ENCODE assay signal across 8 cellular contexts in the genomic region with DNA sequence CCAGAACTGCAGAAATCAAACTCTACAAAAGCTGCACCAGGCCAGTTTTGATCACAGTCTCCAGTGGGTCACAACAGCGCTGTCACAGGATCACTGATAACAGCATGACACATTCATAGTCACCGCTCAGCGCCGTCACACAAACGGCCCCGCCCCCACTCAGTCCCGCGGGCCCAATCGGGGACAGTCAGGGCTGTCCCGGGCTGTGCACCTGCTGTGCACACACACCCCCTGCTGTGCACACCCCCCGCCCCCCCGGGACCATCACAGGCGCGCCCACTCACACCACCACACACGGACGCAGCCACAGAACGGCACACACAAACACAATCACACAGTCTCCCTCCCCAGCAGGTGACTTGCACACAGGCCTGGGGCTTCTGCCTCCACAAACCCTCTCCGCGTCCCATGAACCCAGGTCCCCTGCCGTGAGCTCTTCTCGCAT. TPM values are rescaled to one million over a fixed set of nuclear protein-coding genes. Genes with fewer than 3 reads are reported as not detected.
A peak's percentile ranks its signal among the peaks of the same experiment; 100 is the strongest.
DNase-seq lines count a peak whose midpoint lies in the region; ATAC-seq, FAIRE-seq and TF ChIP-seq lines count a peak whose summit lies in the region.

No MANE protein-coding gene starts in this region.

- no peak for FAIRE-seq in H54 (lab: Jason Lieb, UNC)

- H3K9me3 ChIP-seq in liver (ENCODE audit: control insufficient read depth in 4 of 4, low read length in 3 of 4), result peaks cover 12 to 60% (median 35%) of the 10 kb centered on the region in 4 donors

- no peak for TF ChIP-seq POLR2A in H54 (IDR thresholded peaks at IDR 0.05; ENCODE audit: low read depth, low read length)

- TF ChIP-seq CTCF in LNCaP clone FGC (IDR thresholded peaks at IDR 0.05; ENCODE audit: control insufficient read depth, extremely low read depth, insufficient read depth) (no peak), choroid plexus epithelial cell (conservative IDR thresholded peaks at IDR 0.05; ENCODE audit: low read depth, low read length) (no peak), liver (IDR thresholded peaks at IDR 0.05; ENCODE audit: low read depth, low read length, missing input control) (no peak)

- DNase-seq in CMK (ENCODE audit: low read depth) (peak; percentile 50), LNCaP clone FGC (ENCODE audit: low read depth) (no peak), choroid plexus epithelial cell (ENCODE audit: low read depth) (peak; percentile 25), H54 (ENCODE audit: insufficient read length, low spot score) (no peak)
- DNase-seq in activated CD4-positive, alpha-beta T cell treated with anti-CD3 and anti-CD28 coated beads for 24 hours (ENCODE audit: low read depth in 2 of 2), result peak; percentile 82
- DNase-seq in stimulated activated CD4-positive, alpha-beta T cell treated with anti-CD3 and anti-CD28 coated beads, Interleukin-4, amount 100 ng/mL, for 4 hours, result peak; percentile 85 to 92

- no peak overlapping the region for H3K9ac ChIP-seq in liver (ENCODE audit: low read depth in 1 of 2, low read length in 2 of 2)

- peak; percentile 78 for ATAC-seq in GM21528 (IDR thresholded peaks at IDR 0.05; ENCODE audit: low FRiP score, unreplicated experiment)

- H3K4me3 ChIP-seq in LNCaP clone FGC (ENCODE audit: low read depth, low read length) (peak overlapping the region; percentile 88), choroid plexus epithelial cell (ENCODE audit: low read depth, low read length) (peak overlapping the region; percentile 86), liver (ENCODE audit: low read depth in 1 of 3, low read length in 3 of 3) (peak overlapping the region; percentile 62 to 77 (median 63))

- no peak for TF ChIP-seq RAD21 in liver (IDR thresholded peaks at IDR 0.05)

- H3K27me3 ChIP-seq in liver (ENCODE audit: control insufficient read depth in 4 of 4, insufficient read depth in 4 of 4, low read length in 3 of 4), result no peaks in the 10 kb centered on the region

- H3K27ac ChIP-seq in liver (ENCODE audit: low read depth in 1 of 2, low read length in 2 of 2), result peak overlapping the region; percentile 51 to 58

- 2% methylated on average over 21 of the region's 21 CpGs for WGBS in liver

- H3K36me3 ChIP-seq in liver (ENCODE audit: control insufficient read depth in 4 of 4, insufficient read depth in 3 of 4, low read depth in 1 of 4, low read length in 3 of 4), result peaks cover 0 to 6% (median under 1%) of the 10 kb centered on the region in 4 donors

- H3K4me1 ChIP-seq in liver (ENCODE audit: control insufficient read depth in 4 of 4, insufficient read depth in 4 of 4, low read length in 3 of 4), result peaks cover 0 to 4% (median 3%) of the 10 kb centered on the region in 4 donors

TF ChIP-seq in liver, 16 proteins besides CTCF, POLR2A, EP300 and RAD21:
- TF ChIP-seq JUND (IDR thresholded peaks at IDR 0.05) (no peak), RXRA (IDR thresholded peaks at IDR 0.05) (no peak), FOXA1 (IDR thresholded peaks at IDR 0.05) (no peak), TAF1 (conservative IDR thresholded peaks at IDR 0.05) (no peak), GABPA (IDR thresholded peaks at IDR 0.05 in 1 of 2, conservative IDR thresholded peaks at IDR 0.05 in 1 of 2) (no peak), FOXA2 (IDR thresholded peaks at IDR 0.05) (no peak), NR2F2 (IDR thresholded peaks at IDR 0.05) (no peak), HNF4G (IDR thresholded peaks at IDR 0.05) (no peak), YY1 (IDR thresholded peaks at IDR 0.05) (no peak), SP1 (IDR thresholded peaks at IDR 0.05) (no peak)
- TF ChIP-seq, protein P1, sequence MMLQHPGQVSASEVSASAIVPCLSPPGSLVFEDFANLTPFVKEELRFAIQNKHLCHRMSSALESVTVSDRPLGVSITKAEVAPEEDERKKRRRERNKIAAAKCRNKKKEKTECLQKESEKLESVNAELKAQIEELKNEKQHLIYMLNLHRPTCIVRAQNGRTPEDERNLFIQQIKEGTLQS (IDR thresholded peaks at IDR 0.05), result no peak
- TF ChIP-seq, protein P2, sequence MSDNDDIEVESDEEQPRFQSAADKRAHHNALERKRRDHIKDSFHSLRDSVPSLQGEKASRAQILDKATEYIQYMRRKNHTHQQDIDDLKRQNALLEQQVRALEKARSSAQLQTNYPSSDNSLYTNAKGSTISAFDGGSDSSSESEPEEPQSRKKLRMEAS (IDR thresholded peaks at IDR 0.05), result no peak
- TF ChIP-seq, protein P3, sequence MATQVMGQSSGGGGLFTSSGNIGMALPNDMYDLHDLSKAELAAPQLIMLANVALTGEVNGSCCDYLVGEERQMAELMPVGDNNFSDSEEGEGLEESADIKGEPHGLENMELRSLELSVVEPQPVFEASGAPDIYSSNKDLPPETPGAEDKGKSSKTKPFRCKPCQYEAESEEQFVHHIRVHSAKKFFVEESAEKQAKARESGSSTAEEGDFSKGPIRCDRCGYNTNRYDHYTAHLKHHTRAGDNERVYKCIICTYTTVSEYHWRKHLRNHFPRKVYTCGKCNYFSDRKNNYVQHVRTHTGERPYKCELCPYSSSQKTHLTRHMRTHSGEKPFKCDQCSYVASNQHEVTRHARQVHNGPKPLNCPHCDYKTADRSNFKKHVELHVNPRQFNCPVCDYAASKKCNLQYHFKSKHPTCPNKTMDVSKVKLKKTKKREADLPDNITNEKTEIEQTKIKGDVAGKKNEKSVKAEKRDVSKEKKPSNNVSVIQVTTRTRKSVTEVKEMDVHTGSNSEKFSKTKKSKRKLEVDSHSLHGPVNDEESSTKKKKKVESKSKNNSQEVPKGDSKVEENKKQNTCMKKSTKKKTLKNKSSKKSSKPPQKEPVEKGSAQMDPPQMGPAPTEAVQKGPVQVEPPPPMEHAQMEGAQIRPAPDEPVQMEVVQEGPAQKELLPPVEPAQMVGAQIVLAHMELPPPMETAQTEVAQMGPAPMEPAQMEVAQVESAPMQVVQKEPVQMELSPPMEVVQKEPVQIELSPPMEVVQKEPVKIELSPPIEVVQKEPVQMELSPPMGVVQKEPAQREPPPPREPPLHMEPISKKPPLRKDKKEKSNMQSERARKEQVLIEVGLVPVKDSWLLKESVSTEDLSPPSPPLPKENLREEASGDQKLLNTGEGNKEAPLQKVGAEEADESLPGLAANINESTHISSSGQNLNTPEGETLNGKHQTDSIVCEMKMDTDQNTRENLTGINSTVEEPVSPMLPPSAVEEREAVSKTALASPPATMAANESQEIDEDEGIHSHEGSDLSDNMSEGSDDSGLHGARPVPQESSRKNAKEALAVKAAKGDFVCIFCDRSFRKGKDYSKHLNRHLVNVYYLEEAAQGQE (IDR thresholded peaks at IDR 0.05), result no peak
- TF ChIP-seq, protein P4, sequence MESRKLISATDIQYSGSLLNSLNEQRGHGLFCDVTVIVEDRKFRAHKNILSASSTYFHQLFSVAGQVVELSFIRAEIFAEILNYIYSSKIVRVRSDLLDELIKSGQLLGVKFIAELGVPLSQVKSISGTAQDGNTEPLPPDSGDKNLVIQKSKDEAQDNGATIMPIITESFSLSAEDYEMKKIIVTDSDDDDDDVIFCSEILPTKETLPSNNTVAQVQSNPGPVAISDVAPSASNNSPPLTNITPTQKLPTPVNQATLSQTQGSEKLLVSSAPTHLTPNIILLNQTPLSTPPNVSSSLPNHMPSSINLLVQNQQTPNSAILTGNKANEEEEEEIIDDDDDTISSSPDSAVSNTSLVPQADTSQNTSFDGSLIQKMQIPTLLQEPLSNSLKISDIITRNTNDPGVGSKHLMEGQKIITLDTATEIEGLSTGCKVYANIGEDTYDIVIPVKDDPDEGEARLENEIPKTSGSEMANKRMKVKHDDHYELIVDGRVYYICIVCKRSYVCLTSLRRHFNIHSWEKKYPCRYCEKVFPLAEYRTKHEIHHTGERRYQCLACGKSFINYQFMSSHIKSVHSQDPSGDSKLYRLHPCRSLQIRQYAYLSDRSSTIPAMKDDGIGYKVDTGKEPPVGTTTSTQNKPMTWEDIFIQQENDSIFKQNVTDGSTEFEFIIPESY (IDR thresholded peaks at IDR 0.05), result no peak

RNA-seq across cellular contexts. Expression of a gene that starts 0.4 kb away (rescaled TPM):
- 1 to 10 TPM; 2.5 to 3.8 TPM for total RNA-seq in liver
- polyA plus RNA-seq in liver, result under 1 TPM; 0.20 to 0.26 TPM

RNA-seq across cellular contexts. Expression of a gene that starts 31.6 kb away (rescaled TPM):
- 1 to 10 TPM; 4.0 to 9.5 TPM for total RNA-seq in liver
- polyA plus RNA-seq in liver, result 1 to 10 TPM; 1.4 to 2.0 TPM

Comparison
In these comparisons a context has a peak if more than half of its experiments do, and no peak if none do; other contexts are left out.
1. DNase-seq: peak in CMK (single experiment), activated CD4-positive, alpha-beta T cell treated with anti-CD3 and anti-CD28 coated beads for 24 hours (2 of 2), choroid plexus epithelial cell (single experiment) and stimulated activated CD4-positive, alpha-beta T cell treated with anti-CD3 and anti-CD28 coated beads, Interleukin-4, amount 100 ng/mL, for 4 hours (2 of 2); none in LNCaP clone FGC (single experiment) and H54 (single experiment).
2. Peak in every context shown above with its lines, with median percentiles within 50 percentile points of each other: H3K4me3 ChIP-seq.